In genomic region chr6:113120214-113120576, GRCh38 we compare ENCODE assay signal across 12 cellular contexts.
DNase-seq lines count a peak whose midpoint lies in the region; ATAC-seq and TF ChIP-seq lines count a peak whose summit lies in the region.
"Had no signal": no experiment of that assay in that cellular context is flagged by ENCODE, and none has a peak within 500 bp of the region (broad histone marks: within the 10 kb centered on the region; RNA-seq: fewer than 3 reads in every experiment).

No MANE protein-coding gene starts in this region.

- peaks cover 23% of the 10 kb centered on the region for H3K9me3 Mint-ChIP-seq in MCF 10A (ENCODE audit: unreplicated experiment)
- peaks cover 3 to 15% (median 11%) of the 10 kb centered on the region in 5 donors for H3K9me3 Mint-ChIP-seq in CD8-positive, alpha-beta memory T cell

- no peaks in the 10 kb centered on the region for H3K36me3 Mint-ChIP-seq in MCF 10A (ENCODE audit: insufficient read depth, unreplicated experiment)
- H3K36me3 Mint-ChIP-seq in CD8-positive, alpha-beta memory T cell, result no peaks in the 10 kb centered on the region
- H3K36me3 Mint-ChIP-seq: activated CD8-positive, alpha-beta memory T cell treated with anti-CD3 and anti-CD28 coated beads, Interleukin-2, amount 10 ng/mL, durations not matched to agents 7 days and 5 days had no signal

- no peaks in the 10 kb centered on the region for H3K4me1 ChIP-seq in breast epithelium
- no peaks in the 10 kb centered on the region for H3K4me1 ChIP-seq in CD8-positive, alpha-beta memory T cell (ENCODE audit: insufficient read depth, low read length)

- BruUV-seq in MCF 10A (replicated peaks; lab: Mats Ljungman, UMichigan), result no TSS peak

- ATAC-seq in GM19397 (IDR thresholded peaks at IDR 0.05; ENCODE audit: unreplicated experiment), result no peak
- no peak for ATAC-seq in HG02571 (IDR thresholded peaks at IDR 0.05; ENCODE audit: unreplicated experiment)
- ATAC-seq: activated CD8-positive, alpha-beta memory T cell treated with anti-CD3 and anti-CD28 coated beads, Interleukin-2, amount 10 ng/mL, durations not matched to agents 7 days and 5 days had no signal

- H3K27me3 ChIP-seq in breast epithelium, result no peaks in the 10 kb centered on the region
- no peaks in the 10 kb centered on the region for H3K27me3 ChIP-seq in CD8-positive, alpha-beta memory T cell (ENCODE audit: insufficient read depth, low read length, poor library complexity, severe bottlenecking)

- H3K4me3 Mint-ChIP-seq in MCF 10A (ENCODE audit: unreplicated experiment), result peak overlapping the region; percentile 29
- no peak overlapping the region for H3K4me3 Mint-ChIP-seq in CD8-positive, alpha-beta memory T cell
- H3K4me3 Mint-ChIP-seq: activated CD8-positive, alpha-beta memory T cell treated with anti-CD3 and anti-CD28 coated beads, Interleukin-2, amount 10 ng/mL, durations not matched to agents 7 days and 5 days; central memory CD8-positive, alpha-beta T cell had no signal

- H3K9me3 ChIP-seq in breast epithelium, result peaks cover 0 to 9% of the 10 kb centered on the region in 2 donors
- no peaks in the 10 kb centered on the region for H3K9me3 ChIP-seq in CD8-positive, alpha-beta memory T cell (ENCODE audit: low read length)

- H3K36me3 ChIP-seq in breast epithelium, result no peaks in the 10 kb centered on the region
- H3K36me3 ChIP-seq in CD8-positive, alpha-beta memory T cell (ENCODE audit: insufficient read depth, low read length), result no peaks in the 10 kb centered on the region

- H3K27me3 Mint-ChIP-seq in MCF 10A (ENCODE audit: insufficient read depth, unreplicated experiment), result no peaks in the 10 kb centered on the region
- H3K27me3 Mint-ChIP-seq in CD8-positive, alpha-beta memory T cell, result no peaks in the 10 kb centered on the region
- H3K27me3 Mint-ChIP-seq: activated CD8-positive, alpha-beta memory T cell treated with anti-CD3 and anti-CD28 coated beads, Interleukin-2, amount 10 ng/mL, durations not matched to agents 7 days and 5 days; central memory CD8-positive, alpha-beta T cell had no signal

- no peak for TF ChIP-seq CTCF in MCF 10A (IDR thresholded peaks at IDR 0.05; ENCODE audit: unreplicated experiment)
- no peak for TF ChIP-seq CTCF in breast epithelium (IDR thresholded peaks at IDR 0.05)

- CTCF ChIA-PET in MCF 10A (lab: Yijun Ruan, JAX), result interaction anchor here (0.8 kb wide), 1 partner anchor 723 kb away, joined by 4 read pairs; no protein-coding TSS in a partner anchor
- CTCF ChIA-PET in CD8-positive, alpha-beta memory T cell (lab: Charles Lee), result no interaction called here

- DNase-seq in MCF 10A (ENCODE audit: unreplicated experiment) (peak; percentile 94), breast epithelium (ENCODE audit: low spot score in 2 of 2) (no peak), SW480 (ENCODE audit: low spot score) (peak; percentile 3), glomerular visceral epithelial cell (ENCODE audit: extremely low spot score) (peak; percentile 90), NCI-H2107 treated with DMSO at 0.1 percent for 48 hours (lab: John Stamatoyannopoulos, UW; ENCODE audit: unreplicated experiment) (no peak)
- no peak for DNase-seq in CD8-positive, alpha-beta memory T cell
- DNase-seq: 8988T; activated CD8-positive, alpha-beta memory T cell treated with anti-CD3 and anti-CD28 coated beads, Interleukin-2, amount 10 ng/mL, durations not matched to agents 7 days and 5 days; SHP77 had no signal

- no peak overlapping the region for H3K4me3 ChIP-seq in breast epithelium
- no peak overlapping the region for H3K4me3 ChIP-seq in CD8-positive, alpha-beta memory T cell (ENCODE audit: low read length)

- no peak overlapping the region for H3K27ac Mint-ChIP-seq in MCF 10A (ENCODE audit: low read depth, unreplicated experiment)
- no peak overlapping the region for H3K27ac Mint-ChIP-seq in CD8-positive, alpha-beta memory T cell
- H3K27ac Mint-ChIP-seq: activated CD8-positive, alpha-beta memory T cell treated with anti-CD3 and anti-CD28 coated beads, Interleukin-2, amount 10 ng/mL, durations not matched to agents 7 days and 5 days had no signal

- H3K4me1 Mint-ChIP-seq in MCF 10A (ENCODE audit: insufficient read depth, unreplicated experiment), result peaks cover 18% of the 10 kb centered on the region
- H3K4me1 Mint-ChIP-seq in CD8-positive, alpha-beta memory T cell, result no peaks in the 10 kb centered on the region
- H3K4me1 Mint-ChIP-seq: activated CD8-positive, alpha-beta memory T cell treated with anti-CD3 and anti-CD28 coated beads, Interleukin-2, amount 10 ng/mL, durations not matched to agents 7 days and 5 days; central memory CD8-positive, alpha-beta T cell had no signal

- intact Hi-C loops in MCF 10A (cut with micrococcal nuclease), result loop anchor here (1.0 to 2.0 kb wide), 2 partner anchors 339 to 738 kb away; no protein-coding TSS in a partner anchor
- intact Hi-C loops in breast epithelium (cut with DNase I; ENCODE audit: low total_unique reads), result loop anchor here (5.0 kb wide), 1 partner anchor 947 kb away; no protein-coding TSS in a partner anchor

- TF ChIP-seq POLR2A in breast epithelium (IDR thresholded peaks at IDR 0.05), result no peak

- H3K27ac ChIP-seq in breast epithelium, result no peak overlapping the region
- no peak overlapping the region for H3K27ac ChIP-seq in CD8-positive, alpha-beta memory T cell (ENCODE audit: low read depth, low read length)

- POLR2A ChIA-PET in MCF 10A (lab: Yijun Ruan, JAX), result interaction anchor here (0.7 to 1.2 kb wide), 2 partner anchors 285 to 320 kb away, joined by 3 to 4 read pairs; no protein-coding TSS in a partner anchor
- POLR2A ChIA-PET in CD8-positive, alpha-beta memory T cell (lab: Charles Lee), result no interaction called here

Comparison
In these comparisons a context has a peak if more than half of its experiments do, and no peak if none do; other contexts are left out.
1. DNase-seq: peak in MCF 10A (single experiment), SW480 (single experiment) and glomerular visceral epithelial cell (single experiment); none in breast epithelium (0 of 2), NCI-H2107 treated with DMSO at 0.1 percent for 48 hours (single experiment) and CD8-positive, alpha-beta memory T cell (0 of 5).